Comparison of ENCODE assay signal across 25 cellular contexts in the genomic region with DNA sequence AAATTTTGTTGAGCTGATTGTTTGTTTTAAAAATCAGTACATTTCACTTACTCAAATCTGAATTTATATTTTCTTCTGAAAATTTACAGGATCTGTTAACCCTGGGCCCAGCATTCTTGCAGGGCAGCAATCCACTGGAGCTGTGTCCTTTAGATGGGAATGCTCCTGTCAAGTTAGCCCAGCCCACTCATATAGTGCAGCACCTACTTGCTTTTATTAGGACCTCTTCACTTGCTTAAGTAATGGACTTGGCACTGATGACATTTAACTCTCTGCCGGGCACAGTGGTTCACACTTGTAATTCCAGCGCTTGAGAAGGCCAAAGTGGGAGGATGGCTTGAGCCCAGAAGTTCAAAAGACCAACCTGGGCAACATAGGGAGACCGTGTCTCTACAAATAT.
DNase-seq lines count a peak whose midpoint lies in the region; ATAC-seq, FAIRE-seq and TF ChIP-seq lines count a peak whose summit lies in the region.
"Had no signal": no experiment of that assay in that cellular context is flagged by ENCODE, and none has a peak within 500 bp of the region (broad histone marks: within the 10 kb centered on the region; RNA-seq: fewer than 3 reads in every experiment).

No MANE protein-coding gene starts in this region.

- H3K9me3 Mint-ChIP-seq in astrocyte (ENCODE audit: unreplicated experiment) (peaks cover 6% of the 10 kb centered on the region), nephron progenitor cell (peaks cover 21% of the 10 kb centered on the region)
- H3K9me3 Mint-ChIP-seq in activated CD8-positive, alpha-beta T cell treated with anti-CD3 and anti-CD28 coated beads, Interleukin-2, amount 10 ng/mL, durations not matched to agents 7 days and 5 days (ENCODE audit: insufficient read depth): peaks cover 12% of the 10 kb centered on the region

- no peaks in the 10 kb centered on the region for H3K79me2 ChIP-seq in astrocyte (ENCODE audit: insufficient read depth, low read length)

- FAIRE-seq in astrocyte (lab: Jason Lieb, UNC): no peak
- FAIRE-seq: A204.1, D721Med, GM12878, GM19239, H1 had no signal

- H3K27ac ChIP-seq in right atrium auricular region (no peak overlapping the region), astrocyte (ENCODE audit: low read depth, low read length) (no peak overlapping the region)
- H3K27ac ChIP-seq: 22Rv1, BLaER1, GM23248 had no signal

- H3K9me3 ChIP-seq in right atrium auricular region (peaks cover 0 to 8% of the 10 kb centered on the region in 2 donors), astrocyte (ENCODE audit: insufficient read depth, low read depth, low read length) (no peaks in the 10 kb centered on the region)

- DNase-seq in Right ventricle myocardium inferior (ENCODE audit: missing footprints) (no peak), right atrium auricular region (ENCODE audit: low spot score) (no peak), astrocyte (ENCODE audit: low read depth) (no peak), left cardiac atrium (no peak), nephron progenitor cell (no peak), Kasumi-1 (lab: John Stamatoyannopoulos, UW) (no peak)
- DNase-seq in activated CD8-positive, alpha-beta T cell treated with anti-CD3 and anti-CD28 coated beads, Interleukin-2, amount 10 ng/mL, durations not matched to agents 7 days and 5 days: no peak
- DNase-seq: CD4-positive, alpha-beta T cell; CD8-positive, alpha-beta memory T cell; DMS 273 treated with DMSO at 0.1 percent for 48 hours; DMS79; EL; GDM1; GM23248; H7 had no signal

- no peak overlapping the region for H3K4me3 ChIP-seq in right atrium auricular region
- no peak overlapping the region for H3K4me3 ChIP-seq in astrocyte (ENCODE audit: insufficient read depth, low read depth, low read length)
- H3K4me3 ChIP-seq: BLaER1, GM12878, GM23248 had no signal

- TF ChIP-seq CTCF in right atrium auricular region (IDR thresholded peaks at IDR 0.05) (no peak), astrocyte (IDR thresholded peaks at IDR 0.05; ENCODE audit: insufficient read depth, low read depth, low read length) (no peak), nephron progenitor cell (IDR thresholded peaks at IDR 0.05) (no peak)

- H3K27me3 ChIP-seq in right atrium auricular region: no peaks in the 10 kb centered on the region
- no peaks in the 10 kb centered on the region for H3K27me3 ChIP-seq in astrocyte (ENCODE audit: insufficient read depth, low read length)
- H3K27me3 ChIP-seq: BLaER1 had no signal

- H3K36me3 Mint-ChIP-seq in astrocyte (ENCODE audit: low read depth, unreplicated experiment) (peaks cover 23% of the 10 kb centered on the region), nephron progenitor cell (ENCODE audit: low read depth) (peaks cover 74% of the 10 kb centered on the region)
- H3K36me3 Mint-ChIP-seq in activated CD8-positive, alpha-beta T cell treated with anti-CD3 and anti-CD28 coated beads, Interleukin-2, amount 10 ng/mL, durations not matched to agents 7 days and 5 days (ENCODE audit: low read depth): peaks cover 30% of the 10 kb centered on the region

- POLR2A ChIA-PET in activated CD8-positive, alpha-beta T cell treated with anti-CD3 and anti-CD28 coated beads, Interleukin-2, amount 10 ng/mL, durations not matched to agents 7 days and 5 days (lab: Charles Lee): no interaction called here

- no peaks in the 10 kb centered on the region for H3K4me1 ChIP-seq in right atrium auricular region
- no peaks in the 10 kb centered on the region for H3K4me1 ChIP-seq in astrocyte (ENCODE audit: insufficient read depth, low read length)
- H3K4me1 ChIP-seq: BLaER1 had no signal

- H3K27ac Mint-ChIP-seq in astrocyte (ENCODE audit: unreplicated experiment) (peak overlapping the region; percentile 62), nephron progenitor cell (peak overlapping the region; percentile 68)
- no peak overlapping the region for H3K27ac Mint-ChIP-seq in activated CD8-positive, alpha-beta T cell treated with anti-CD3 and anti-CD28 coated beads, Interleukin-2, amount 10 ng/mL, durations not matched to agents 7 days and 5 days
- H3K27ac Mint-ChIP-seq: B cell; CD14-positive monocyte; CD4-positive, alpha-beta T cell; CD8-positive, alpha-beta memory T cell had no signal

- no peak overlapping the region for H3K9ac ChIP-seq in astrocyte (ENCODE audit: low read length)
- H3K9ac ChIP-seq: BLaER1, GM23248 had no signal

- intact Hi-C loops in Right ventricle myocardium inferior (cut with DNase I) (no loop called here), left cardiac atrium (cut with DNase I) (no loop called here)

- no peak overlapping the region for H3K4me2 ChIP-seq in astrocyte (ENCODE audit: low read length)
- H3K4me2 ChIP-seq: BLaER1 had no signal

- H3K4me3 Mint-ChIP-seq in astrocyte (ENCODE audit: unreplicated experiment) (no peak overlapping the region), nephron progenitor cell (no peak overlapping the region)
- H3K4me3 Mint-ChIP-seq in activated CD8-positive, alpha-beta T cell treated with anti-CD3 and anti-CD28 coated beads, Interleukin-2, amount 10 ng/mL, durations not matched to agents 7 days and 5 days: no peak overlapping the region
- H3K4me3 Mint-ChIP-seq: B cell; CD14-positive monocyte; CD4-positive, alpha-beta T cell; CD8-positive, alpha-beta memory T cell had no signal

- H4K20me1 ChIP-seq in astrocyte (ENCODE audit: insufficient read depth, low read length): peaks cover 4% of the 10 kb centered on the region
- H4K20me1 ChIP-seq: BLaER1 had no signal

- ATAC-seq in Right ventricle myocardium inferior (peak; percentile 69), left cardiac atrium (peak; percentile 27 to 71)
- ATAC-seq in activated CD8-positive, alpha-beta T cell treated with anti-CD3 and anti-CD28 coated beads, Interleukin-2, amount 10 ng/mL, durations not matched to agents 7 days and 5 days: no peak
- ATAC-seq: GM12878, HCT116 had no signal

- no peak overlapping the region for H2AFZ ChIP-seq in astrocyte (ENCODE audit: low read depth, low read length)
- H2AFZ ChIP-seq: GM23248 had no signal

- H3K4me1 Mint-ChIP-seq in astrocyte (ENCODE audit: low read depth, unreplicated experiment) (no peaks in the 10 kb centered on the region), nephron progenitor cell (no peaks in the 10 kb centered on the region)
- no peaks in the 10 kb centered on the region for H3K4me1 Mint-ChIP-seq in activated CD8-positive, alpha-beta T cell treated with anti-CD3 and anti-CD28 coated beads, Interleukin-2, amount 10 ng/mL, durations not matched to agents 7 days and 5 days (ENCODE audit: low read depth)
- H3K4me1 Mint-ChIP-seq: B cell; CD14-positive monocyte; CD8-positive, alpha-beta memory T cell had no signal

- no peaks in the 10 kb centered on the region for H3K36me3 ChIP-seq in right atrium auricular region
- peaks cover 3% of the 10 kb centered on the region for H3K36me3 ChIP-seq in astrocyte (ENCODE audit: insufficient read depth, low read length)

- CTCF ChIA-PET in activated CD8-positive, alpha-beta T cell treated with anti-CD3 and anti-CD28 coated beads, Interleukin-2, amount 10 ng/mL, durations not matched to agents 7 days and 5 days (lab: Charles Lee): no interaction called here

- H3K27me3 Mint-ChIP-seq in astrocyte (ENCODE audit: low read depth, unreplicated experiment): no peaks in the 10 kb centered on the region
- H3K27me3 Mint-ChIP-seq in nephron progenitor cell (ENCODE audit: low read depth, poor library complexity): peaks cover 4% of the 10 kb centered on the region
- no peaks in the 10 kb centered on the region for H3K27me3 Mint-ChIP-seq in activated CD8-positive, alpha-beta T cell treated with anti-CD3 and anti-CD28 coated beads, Interleukin-2, amount 10 ng/mL, durations not matched to agents 7 days and 5 days (ENCODE audit: low read depth)
- H3K27me3 Mint-ChIP-seq: B cell; CD4-positive, alpha-beta T cell; CD8-positive, alpha-beta memory T cell had no signal
